In genomic region chr10:45422207-45422606, GRCh38 we compare ENCODE assay signal across 28 cellular contexts. TPM values are rescaled to one million over a fixed set of nuclear protein-coding genes. Genes with fewer than 3 reads are reported as not detected.
DNase-seq lines count a peak whose midpoint lies in the region; ATAC-seq and TF ChIP-seq lines count a peak whose summit lies in the region.
"Had no signal": no experiment of that assay in that cellular context is flagged by ENCODE, and none has a peak within 500 bp of the region (broad histone marks: within the 10 kb centered on the region; RNA-seq: fewer than 3 reads in every experiment).

No MANE protein-coding gene starts in this region.

- no peak overlapping the region for H3K4ac ChIP-seq in trophoblast cell (ENCODE audit: low read depth, low read length)

- no peak overlapping the region for H4K91ac ChIP-seq in trophoblast cell (ENCODE audit: low read depth, low read length)

- H3K23ac ChIP-seq in trophoblast cell (ENCODE audit: low read length): no peak overlapping the region

- intact Hi-C loops in CD4-positive, alpha-beta T cell (cut with DNase I, micrococcal nuclease): no loop called here
- intact Hi-C loops in activated CD4-positive, alpha-beta memory T cell treated with anti-CD3 and anti-CD28 coated beads for 36 hours (cut with micrococcal nuclease): no loop called here
- intact Hi-C loops in naive thymus-derived CD4-positive, alpha-beta T cell (cut with micrococcal nuclease): loop anchor here in 1 of 2 donors (5.0 kb wide), 1 partner anchor 35 kb away; no protein-coding TSS in a partner anchor

- no peaks in the 10 kb centered on the region for H3K36me3 ChIP-seq in naive thymus-derived CD4-positive, alpha-beta T cell (ENCODE audit: control insufficient read depth in 2 of 3, insufficient read depth in 3 of 3, low read length in 3 of 3)
- no peaks in the 10 kb centered on the region for H3K36me3 ChIP-seq in trophoblast cell (ENCODE audit: control insufficient read depth in 1 of 2, insufficient read depth in 2 of 2, low read length in 2 of 2)
- H3K36me3 ChIP-seq: gastrocnemius medialis, transverse colon had no signal

- no peak overlapping the region for H2BK12ac ChIP-seq in trophoblast cell (ENCODE audit: low read length)

- H2BK120ac ChIP-seq in trophoblast cell (ENCODE audit: insufficient read depth, low read length, poor library complexity): no peak overlapping the region

- no peak for DNase-seq in CD4-positive, alpha-beta T cell
- DNase-seq in D341Med (ENCODE audit: low spot score): peak; percentile 21
- no peak for DNase-seq in activated CD4-positive, alpha-beta memory T cell treated with anti-CD3 and anti-CD28 coated beads for 36 hours
- no peak for DNase-seq in naive thymus-derived CD4-positive, alpha-beta T cell
- no peak for DNase-seq in effector CD4-positive, alpha-beta T cell
- DNase-seq in ACHN: no peak
- no peak for DNase-seq in NCI-H524 treated with DMSO at 0.1 percent for 48 hours (lab: John Stamatoyannopoulos, UW)
- no peak for DNase-seq in trophoblast cell
- DNase-seq: activated CD4-positive, alpha-beta T cell treated with anti-CD3 and anti-CD28 coated beads for 48 hours; cerebellar nuclear complex; COR-L47; DMS79 treated with DMSO at 0.1 percent for 48 hours; effector CD8-positive, alpha-beta T cell; gastrocnemius medialis; KG1; NCI-H1092 treated with DMSO at 0.1 percent for 48 hours; NCI-H2029; NCI-H2227 treated with DMSO at 0.1 percent for 48 hours; NCI-H774; OCI-M1; Right ventricle myocardium superior; stimulated activated CD4-positive, alpha-beta T cell treated with anti-CD3 and anti-CD28 coated beads, Interleukin-12 subunit alpha, Interleukin-12 subunit beta, amount 100 ng/mL, for 4 hours; stimulated activated CD4-positive, alpha-beta T cell treated with anti-CD3 and anti-CD28 coated beads, Interleukin-4, amount 100 ng/mL, for 4 hours; SW 1271; transverse colon had no signal

- H3K14ac ChIP-seq in trophoblast cell (ENCODE audit: low read length): no peak overlapping the region

- H3K27ac Mint-ChIP-seq in CD4-positive, alpha-beta T cell: peak overlapping the region; percentile 92
- H3K27ac Mint-ChIP-seq in activated CD4-positive, alpha-beta memory T cell treated with anti-CD3 and anti-CD28 coated beads for 36 hours: peak overlapping the region; percentile 76
- H3K27ac Mint-ChIP-seq in naive thymus-derived CD4-positive, alpha-beta T cell: peak overlapping the region in 7 of 9 donors; percentile 28 to 99 (median 96)

- H3K9me3 ChIP-seq in CD4-positive, alpha-beta T cell (ENCODE audit: control insufficient read depth, low read length): no peaks in the 10 kb centered on the region
- no peaks in the 10 kb centered on the region for H3K9me3 ChIP-seq in naive thymus-derived CD4-positive, alpha-beta T cell (ENCODE audit: control insufficient read depth in 2 of 3, low read length in 3 of 3)
- H3K9me3 ChIP-seq in trophoblast cell (ENCODE audit: insufficient read depth, low read depth, low read length): peaks cover 1% of the 10 kb centered on the region
- H3K9me3 ChIP-seq: gastrocnemius medialis, transverse colon had no signal

- peaks cover 45% of the 10 kb centered on the region for H3K4me1 Mint-ChIP-seq in CD4-positive, alpha-beta T cell (ENCODE audit: low read depth)
- H3K4me1 Mint-ChIP-seq in activated CD4-positive, alpha-beta memory T cell treated with anti-CD3 and anti-CD28 coated beads for 36 hours (ENCODE audit: low read depth): peaks cover 49% of the 10 kb centered on the region
- peaks cover 39 to 88% (median 53%) of the 10 kb centered on the region in 7 donors for H3K4me1 Mint-ChIP-seq in naive thymus-derived CD4-positive, alpha-beta T cell

- H3K79me2 ChIP-seq in trophoblast cell (ENCODE audit: control insufficient read depth, insufficient read depth, low read length, poor library complexity): peaks cover 2% of the 10 kb centered on the region

- H3K27ac ChIP-seq in CD4-positive, alpha-beta T cell (ENCODE audit: low read depth, low read length): peak overlapping the region; percentile 54
- peak overlapping the region; percentile 82 for H3K27ac ChIP-seq in naive thymus-derived CD4-positive, alpha-beta T cell (ENCODE audit: low read depth, low read length)
- H3K27ac ChIP-seq in trophoblast cell (ENCODE audit: low read depth, low read length): no peak overlapping the region
- H3K27ac ChIP-seq: gastrocnemius medialis had no signal

- H3K4me3 ChIP-seq in naive thymus-derived CD4-positive, alpha-beta T cell (ENCODE audit: low read length): no peak overlapping the region
- no peak overlapping the region for H3K4me3 ChIP-seq in trophoblast cell (ENCODE audit: low read depth, low read length)
- H3K4me3 ChIP-seq: gastrocnemius medialis, transverse colon had no signal

- no peaks in the 10 kb centered on the region for H3K9me3 Mint-ChIP-seq in CD4-positive, alpha-beta T cell
- H3K9me3 Mint-ChIP-seq in activated CD4-positive, alpha-beta memory T cell treated with anti-CD3 and anti-CD28 coated beads for 36 hours: no peaks in the 10 kb centered on the region
- H3K9me3 Mint-ChIP-seq in naive thymus-derived CD4-positive, alpha-beta T cell: no peaks in the 10 kb centered on the region
- H3K9me3 Mint-ChIP-seq: activated naive CD4-positive, alpha-beta T cell treated with anti-CD3 and anti-CD28 coated beads, Interleukin-2, amount 50 U/mL, for 72 hours had no signal

- no peaks in the 10 kb centered on the region for H3K36me3 Mint-ChIP-seq in CD4-positive, alpha-beta T cell (ENCODE audit: low read depth)
- H3K36me3 Mint-ChIP-seq in activated CD4-positive, alpha-beta memory T cell treated with anti-CD3 and anti-CD28 coated beads for 36 hours: no peaks in the 10 kb centered on the region
- H3K36me3 Mint-ChIP-seq in naive thymus-derived CD4-positive, alpha-beta T cell: peaks cover 0 to 33% (median 0%) of the 10 kb centered on the region in 5 donors

- H3K18ac ChIP-seq in trophoblast cell (ENCODE audit: low read length): no peak overlapping the region

- POLR2A ChIA-PET in CD4-positive, alpha-beta T cell (lab: Charles Lee): interaction anchor here (1.3 kb wide), 1 partner anchor 11 kb away, joined by 4 read pairs; no protein-coding TSS in a partner anchor
- POLR2A ChIA-PET in activated CD4-positive, alpha-beta memory T cell treated with anti-CD3 and anti-CD28 coated beads for 36 hours (lab: Charles Lee): no interaction called here
- POLR2A ChIA-PET in naive thymus-derived CD4-positive, alpha-beta T cell (lab: Charles Lee): interaction anchor here (1.1 to 1.7 kb wide), 3 partner anchors 8 to 12 kb away, joined by 3 to 6 read pairs (median 5); no protein-coding TSS in a partner anchor

- no peak overlapping the region for H2AFZ ChIP-seq in trophoblast cell (ENCODE audit: insufficient read depth, low read length, poor library complexity)

- H2AK5ac ChIP-seq in trophoblast cell (ENCODE audit: low read length): no peak overlapping the region

- no peaks in the 10 kb centered on the region for H3K27me3 Mint-ChIP-seq in CD4-positive, alpha-beta T cell
- peaks cover 11% of the 10 kb centered on the region for H3K27me3 Mint-ChIP-seq in activated CD4-positive, alpha-beta memory T cell treated with anti-CD3 and anti-CD28 coated beads for 36 hours
- no peaks in the 10 kb centered on the region for H3K27me3 Mint-ChIP-seq in naive thymus-derived CD4-positive, alpha-beta T cell

- peaks cover 4% of the 10 kb centered on the region for H3K79me1 ChIP-seq in trophoblast cell (ENCODE audit: low read length)

- no peak overlapping the region for H3K9ac ChIP-seq in trophoblast cell (ENCODE audit: low read length)

- H2BK5ac ChIP-seq in trophoblast cell (ENCODE audit: low read depth, low read length, poor library complexity): no peak overlapping the region

- CTCF ChIA-PET in CD4-positive, alpha-beta T cell (lab: Charles Lee): no interaction called here
- CTCF ChIA-PET in activated CD4-positive, alpha-beta memory T cell treated with anti-CD3 and anti-CD28 coated beads for 36 hours (lab: Charles Lee): no interaction called here
- CTCF ChIA-PET in naive thymus-derived CD4-positive, alpha-beta T cell (lab: Charles Lee): no interaction called here

- no peak for ATAC-seq in CD4-positive, alpha-beta T cell (ENCODE audit: poor library complexity)
- ATAC-seq in naive thymus-derived CD4-positive, alpha-beta T cell: no peak
- ATAC-seq: activated naive CD4-positive, alpha-beta T cell treated with anti-CD3 and anti-CD28 coated beads, Interleukin-2, amount 50 U/mL, for 72 hours; esophagus mucosa; gastrocnemius medialis had no signal

- no peak overlapping the region for H4K12ac ChIP-seq in trophoblast cell (ENCODE audit: low read depth, low read length)

- WGBS in trophoblast cell (ENCODE audit: extremely low coverage, insufficient coverage, insufficient read length): no CpG with 5 or more reads among the region's 2 CpGs

- H3K4me3 Mint-ChIP-seq in CD4-positive, alpha-beta T cell: no peak overlapping the region
- no peak overlapping the region for H3K4me3 Mint-ChIP-seq in activated CD4-positive, alpha-beta memory T cell treated with anti-CD3 and anti-CD28 coated beads for 36 hours
- peak overlapping the region in 3 of 10 donors; percentile 67 to 97 (median 91) for H3K4me3 Mint-ChIP-seq in naive thymus-derived CD4-positive, alpha-beta T cell

- H3K4me1 ChIP-seq in naive thymus-derived CD4-positive, alpha-beta T cell (ENCODE audit: control insufficient read depth in 2 of 2, insufficient read depth in 2 of 2, low read length in 2 of 2): peaks cover 32 to 41% of the 10 kb centered on the region in 2 donors
- H3K4me1 ChIP-seq in trophoblast cell (ENCODE audit: control insufficient read depth in 1 of 2, insufficient read depth in 2 of 2, low read length in 2 of 2): peaks cover 3% of the 10 kb centered on the region in 2 experiments

- no peaks in the 10 kb centered on the region for H3K27me3 ChIP-seq in CD4-positive, alpha-beta T cell (ENCODE audit: control insufficient read depth, insufficient read depth, low read length)
- no peaks in the 10 kb centered on the region for H3K27me3 ChIP-seq in naive thymus-derived CD4-positive, alpha-beta T cell (ENCODE audit: control insufficient read depth in 2 of 2, insufficient read depth in 2 of 2, low read length in 2 of 2)
- H3K27me3 ChIP-seq in trophoblast cell (ENCODE audit: insufficient read depth, low read length): no peaks in the 10 kb centered on the region
- H3K27me3 ChIP-seq: transverse colon had no signal

- in situ Hi-C loops in ACHN (cut with HindIII; ENCODE audit: low pct_ligation_motif_present, low pct_unique_long_range_greater_than_20kb, low sequenced_read_pairs): no loop called here

- no peak for TF ChIP-seq CTCF in CD4-positive, alpha-beta T cell (IDR thresholded peaks at IDR 0.05)

- H4K8ac ChIP-seq in trophoblast cell (ENCODE audit: low read depth, low read length): no peak overlapping the region

- H3K4me2 ChIP-seq in trophoblast cell (ENCODE audit: low read length): no peak overlapping the region

RNA-seq across cellular contexts. Expression of gene ALOX5, which starts 48.2 kb away (rescaled TPM):
- total RNA-seq in CD4-positive, alpha-beta T cell: 1 to 10 TPM; 2.7 to 4.2 TPM
- total RNA-seq in activated CD4-positive, alpha-beta memory T cell treated with anti-CD3 and anti-CD28 coated beads for 36 hours: 1 to 10 TPM; 1.1 to 1.3 TPM
- 100 to 1,000 TPM in 1 of 5 experiments, 10 to 100 TPM in 2, 1 to 10 TPM in 2; 1.2 to 143 (median 14.8) TPM for total RNA-seq in naive thymus-derived CD4-positive, alpha-beta T cell
- polyA plus RNA-seq in naive thymus-derived CD4-positive, alpha-beta T cell: 1 to 10 TPM; 1.0 to 4.1 TPM
- 0.78 and 0.99 TPM in 2 replicates for polyA plus RNA-seq in trophoblast cell (2013)
- total RNA-seq: HT1080 had no signal
